ENCODE assay signal across 2 cellular contexts in genomic region chr20:37550101-37550920, GRCh38. TPM values are rescaled to one million over a fixed set of nuclear protein-coding genes. Genes with fewer than 3 reads are reported as not detected.
"Had no signal": no experiment of that assay in that cellular context is flagged by ENCODE, and none has a peak within 500 bp of the region (broad histone marks: within the 10 kb centered on the region; RNA-seq: fewer than 3 reads in every experiment).

No MANE protein-coding gene starts in this region.

RNA-seq across cellular contexts. Expression of gene NNAT, which starts 29.3 kb away (rescaled TPM):
- total RNA-seq: NCI-H460, SK-MEL-5 had no signal
